8 cellular contexts compared by ENCODE assay signal in genomic region chr6:54291146-54291545, GRCh38. TPM values are rescaled to one million over a fixed set of nuclear protein-coding genes. Genes with fewer than 3 reads are reported as not detected.
DNase-seq lines count a peak whose midpoint lies in the region; ATAC-seq and TF ChIP-seq lines count a peak whose summit lies in the region.
"Had no signal": no experiment of that assay in that cellular context is flagged by ENCODE, and none has a peak within 500 bp of the region (broad histone marks: within the 10 kb centered on the region; RNA-seq: fewer than 3 reads in every experiment).

No MANE protein-coding gene starts in this region.

- no peak overlapping the region for H3K18ac ChIP-seq in trophoblast cell (ENCODE audit: low read length)

- H3K4me1 ChIP-seq in RWPE2 (ENCODE audit: insufficient read depth, poor library complexity, severe bottlenecking) (peaks cover 20% of the 10 kb centered on the region), trophoblast cell (ENCODE audit: control insufficient read depth in 1 of 2, insufficient read depth in 2 of 2, low read length in 2 of 2) (no peaks in the 10 kb centered on the region)

- H2BK120ac ChIP-seq in trophoblast cell (ENCODE audit: insufficient read depth, low read length, poor library complexity): no peak overlapping the region

- H3K14ac ChIP-seq in trophoblast cell (ENCODE audit: low read length): no peak overlapping the region

- H2AK5ac ChIP-seq in trophoblast cell (ENCODE audit: low read length): no peak overlapping the region

- no peaks in the 10 kb centered on the region for H3K27me3 ChIP-seq in RWPE2 (ENCODE audit: insufficient read depth, poor library complexity, severe bottlenecking)
- H3K27me3 ChIP-seq in trophoblast cell (ENCODE audit: insufficient read depth, low read length): no peaks in the 10 kb centered on the region

- no peaks in the 10 kb centered on the region for H3K79me1 ChIP-seq in trophoblast cell (ENCODE audit: low read length)

- H2BK12ac ChIP-seq in trophoblast cell (ENCODE audit: low read length): no peak overlapping the region

- no peak overlapping the region for H2BK5ac ChIP-seq in trophoblast cell (ENCODE audit: low read depth, low read length, poor library complexity)

- no peak overlapping the region for H3K4me3 ChIP-seq in RWPE2 (ENCODE audit: severe bottlenecking)
- no peak overlapping the region for H3K4me3 ChIP-seq in trophoblast cell (ENCODE audit: low read depth, low read length)

- H4K91ac ChIP-seq in trophoblast cell (ENCODE audit: low read depth, low read length): no peak overlapping the region

- H3K4ac ChIP-seq in trophoblast cell (ENCODE audit: low read depth, low read length): no peak overlapping the region

- H3K27ac ChIP-seq in RWPE2 (ENCODE audit: poor library complexity, severe bottlenecking): peak overlapping the region; percentile 89
- no peak overlapping the region for H3K27ac ChIP-seq in trophoblast cell (ENCODE audit: low read depth, low read length)

- H3K36me3 ChIP-seq in RWPE2 (ENCODE audit: low read depth) (no peaks in the 10 kb centered on the region), trophoblast cell (ENCODE audit: control insufficient read depth in 1 of 2, insufficient read depth in 2 of 2, low read length in 2 of 2) (no peaks in the 10 kb centered on the region)

- peak; percentile 59 for ATAC-seq in GM19328 (IDR thresholded peaks at IDR 0.05; ENCODE audit: unreplicated experiment)
- peak; percentile 43 for ATAC-seq in HG02970 (IDR thresholded peaks at IDR 0.05; ENCODE audit: low FRiP score, unreplicated experiment)
- peak; percentile 94 for ATAC-seq in RWPE2 (ENCODE audit: low read depth)

- peak overlapping the region; percentile 13 for H3K23ac ChIP-seq in trophoblast cell (ENCODE audit: low read length)

- H3K79me2 ChIP-seq in trophoblast cell (ENCODE audit: control insufficient read depth, insufficient read depth, low read length, poor library complexity): no peaks in the 10 kb centered on the region

- H4K12ac ChIP-seq in trophoblast cell (ENCODE audit: low read depth, low read length): no peak overlapping the region

- DNase-seq in RWPE2 (ENCODE audit: low spot score) (no peak), trophoblast cell (peak in 1 of 2 donors; percentile 4), mucosa of gallbladder (ENCODE audit: low spot score) (no peak)
- no peak for DNase-seq in activated CD8-positive, alpha-beta memory T cell treated with anti-CD3 and anti-CD28 coated beads for 24 hours
- DNase-seq in activated CD4-positive, CD25-positive, alpha-beta regulatory T cell treated with anti-CD3 and anti-CD28 coated beads, Interleukin-2, amount 50 U/mL, for 72 hours: no peak
- DNase-seq: NCI-H187 treated with DMSO at 0.1 percent for 48 hours had no signal

- H4K8ac ChIP-seq in trophoblast cell (ENCODE audit: low read depth, low read length): no peak overlapping the region

- TF ChIP-seq CTCF in RWPE2 (IDR thresholded peaks at IDR 0.05; ENCODE audit: poor library complexity, severe bottlenecking): no peak

- H3K4me2 ChIP-seq in trophoblast cell (ENCODE audit: low read length): no peak overlapping the region

- H2AFZ ChIP-seq in trophoblast cell (ENCODE audit: insufficient read depth, low read length, poor library complexity): no peak overlapping the region

- H3K9ac ChIP-seq in trophoblast cell (ENCODE audit: low read length): no peak overlapping the region

- WGBS in trophoblast cell (ENCODE audit: extremely low coverage, insufficient coverage, insufficient read length): no CpG with 5 or more reads among the region's 2 CpGs

- no peaks in the 10 kb centered on the region for H3K9me3 ChIP-seq in RWPE2 (ENCODE audit: severe bottlenecking)
- no peaks in the 10 kb centered on the region for H3K9me3 ChIP-seq in trophoblast cell (ENCODE audit: insufficient read depth, low read depth, low read length)

RNA-seq across cellular contexts. Expression of gene TINAG, which starts 17.1 kb away (rescaled TPM):
- not detected in 2 replicates for polyA plus RNA-seq in trophoblast cell (2013)
- 8.8 TPM for total RNA-seq in mucosa of gallbladder

Comparison
In these comparisons a context has a peak if more than half of its experiments do, and no peak if none do; other contexts are left out.
1. ATAC-seq: peak in every context shown above with its lines; median percentile 94 in RWPE2; 59 in GM19328; 43 in HG02970.